ENCODE assay signal across 10 cellular contexts in genomic region chr6:17367868-17368267, GRCh38.
"Had no signal": no experiment of that assay in that cellular context is flagged by ENCODE, and none has a peak within 500 bp of the region (broad histone marks: within the 10 kb centered on the region; RNA-seq: fewer than 3 reads in every experiment).

No MANE protein-coding gene starts in this region.

- H3K4me1 Mint-ChIP-seq: GM23338, H9 had no signal

- H3K27ac Mint-ChIP-seq: GM23338, H9, HFFc6 had no signal

- ATAC-seq: GM23338, HepG2 had no signal

- DNase-seq: H9, HCEC 1CT, HFFc6, IMR-90, Karpas-422, KBM-7 had no signal

- FAIRE-seq: H1, H54, HepG2 had no signal

- H3K4me3 Mint-ChIP-seq: GM23338, H9, HFFc6 had no signal
